In the genomic region with DNA sequence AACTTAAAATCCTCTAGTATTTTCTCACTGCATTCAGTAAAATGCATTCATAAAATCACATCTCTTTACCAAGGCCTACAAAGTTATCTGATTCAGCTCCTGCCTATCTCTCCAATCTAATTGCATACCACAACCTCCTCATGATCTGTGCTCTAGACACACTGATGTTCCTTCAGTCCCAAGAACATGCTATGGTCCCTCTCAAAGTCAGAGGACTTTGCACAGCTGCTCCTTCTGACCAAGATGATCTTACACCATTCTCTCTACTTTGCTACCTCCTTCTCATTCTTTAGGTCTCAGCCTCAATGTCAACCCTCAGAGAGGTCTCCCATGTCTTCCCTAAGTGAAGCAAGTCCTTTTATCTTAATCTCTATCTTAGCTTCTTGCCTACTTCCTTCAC, we compare ENCODE assay signal across 1 cellular context.
TF ChIP-seq lines count a peak whose summit lies in the region.

No MANE protein-coding gene starts in this region.

TF ChIP-seq in SK-N-SH, 30 proteins besides CTCF, POLR2A, EP300 and RAD21:
- TF ChIP-seq YY1 (IDR thresholded peaks at IDR 0.05; ENCODE audit: low read depth) (no peak), EZH2phosphoT487 (IDR thresholded peaks at IDR 0.05; ENCODE audit: borderline replicate concordance, low read depth) (no peak), FOSL2 (IDR thresholded peaks at IDR 0.05; ENCODE audit: borderline replicate concordance, low read depth) (no peak), FOXJ3 (CRISPR knock-in tag; IDR thresholded peaks at IDR 0.05) (no peak), NFIC (IDR thresholded peaks at IDR 0.05; ENCODE audit: borderline replicate concordance) (no peak), JUND (IDR thresholded peaks at IDR 0.05) (no peak), GATA2 (CRISPR knock-in tag; IDR thresholded peaks at IDR 0.05) (no peak), MEF2A (IDR thresholded peaks at IDR 0.05; ENCODE audit: borderline replicate concordance, low read depth) (no peak), RCOR1 (IDR thresholded peaks at IDR 0.05; ENCODE audit: low read length) (no peak), SMC3 (IDR thresholded peaks at IDR 0.05; ENCODE audit: low read depth, low read length) (no peak), TAF1 (IDR thresholded peaks at IDR 0.05; ENCODE audit: borderline replicate concordance, low read depth, low read length) (no peak), SIN3A (IDR thresholded peaks at IDR 0.05; ENCODE audit: borderline replicate concordance, low read depth, low read length) (no peak), CHD2 (IDR thresholded peaks at IDR 0.05; ENCODE audit: low read length, partially characterized antibody) (no peak), GABPA (IDR thresholded peaks at IDR 0.05; ENCODE audit: low read depth) (no peak)
- TF ChIP-seq, protein P1, sequence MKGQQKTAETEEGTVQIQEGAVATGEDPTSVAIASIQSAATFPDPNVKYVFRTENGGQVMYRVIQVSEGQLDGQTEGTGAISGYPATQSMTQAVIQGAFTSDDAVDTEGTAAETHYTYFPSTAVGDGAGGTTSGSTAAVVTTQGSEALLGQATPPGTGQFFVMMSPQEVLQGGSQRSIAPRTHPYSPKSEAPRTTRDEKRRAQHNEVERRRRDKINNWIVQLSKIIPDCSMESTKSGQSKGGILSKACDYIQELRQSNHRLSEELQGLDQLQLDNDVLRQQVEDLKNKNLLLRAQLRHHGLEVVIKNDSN (IDR thresholded peaks at IDR 0.05; ENCODE audit: borderline replicate concordance, low read depth) = no peak
- TF ChIP-seq, protein P2, sequence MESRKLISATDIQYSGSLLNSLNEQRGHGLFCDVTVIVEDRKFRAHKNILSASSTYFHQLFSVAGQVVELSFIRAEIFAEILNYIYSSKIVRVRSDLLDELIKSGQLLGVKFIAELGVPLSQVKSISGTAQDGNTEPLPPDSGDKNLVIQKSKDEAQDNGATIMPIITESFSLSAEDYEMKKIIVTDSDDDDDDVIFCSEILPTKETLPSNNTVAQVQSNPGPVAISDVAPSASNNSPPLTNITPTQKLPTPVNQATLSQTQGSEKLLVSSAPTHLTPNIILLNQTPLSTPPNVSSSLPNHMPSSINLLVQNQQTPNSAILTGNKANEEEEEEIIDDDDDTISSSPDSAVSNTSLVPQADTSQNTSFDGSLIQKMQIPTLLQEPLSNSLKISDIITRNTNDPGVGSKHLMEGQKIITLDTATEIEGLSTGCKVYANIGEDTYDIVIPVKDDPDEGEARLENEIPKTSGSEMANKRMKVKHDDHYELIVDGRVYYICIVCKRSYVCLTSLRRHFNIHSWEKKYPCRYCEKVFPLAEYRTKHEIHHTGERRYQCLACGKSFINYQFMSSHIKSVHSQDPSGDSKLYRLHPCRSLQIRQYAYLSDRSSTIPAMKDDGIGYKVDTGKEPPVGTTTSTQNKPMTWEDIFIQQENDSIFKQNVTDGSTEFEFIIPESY (IDR thresholded peaks at IDR 0.05; ENCODE audit: borderline replicate concordance, low read depth) = no peak
- TF ChIP-seq, protein P3, sequence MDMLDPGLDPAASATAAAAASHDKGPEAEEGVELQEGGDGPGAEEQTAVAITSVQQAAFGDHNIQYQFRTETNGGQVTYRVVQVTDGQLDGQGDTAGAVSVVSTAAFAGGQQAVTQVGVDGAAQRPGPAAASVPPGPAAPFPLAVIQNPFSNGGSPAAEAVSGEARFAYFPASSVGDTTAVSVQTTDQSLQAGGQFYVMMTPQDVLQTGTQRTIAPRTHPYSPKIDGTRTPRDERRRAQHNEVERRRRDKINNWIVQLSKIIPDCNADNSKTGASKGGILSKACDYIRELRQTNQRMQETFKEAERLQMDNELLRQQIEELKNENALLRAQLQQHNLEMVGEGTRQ (IDR thresholded peaks at IDR 0.05; ENCODE audit: borderline replicate concordance, low read depth, low read length) = no peak
- TF ChIP-seq, protein P4, sequence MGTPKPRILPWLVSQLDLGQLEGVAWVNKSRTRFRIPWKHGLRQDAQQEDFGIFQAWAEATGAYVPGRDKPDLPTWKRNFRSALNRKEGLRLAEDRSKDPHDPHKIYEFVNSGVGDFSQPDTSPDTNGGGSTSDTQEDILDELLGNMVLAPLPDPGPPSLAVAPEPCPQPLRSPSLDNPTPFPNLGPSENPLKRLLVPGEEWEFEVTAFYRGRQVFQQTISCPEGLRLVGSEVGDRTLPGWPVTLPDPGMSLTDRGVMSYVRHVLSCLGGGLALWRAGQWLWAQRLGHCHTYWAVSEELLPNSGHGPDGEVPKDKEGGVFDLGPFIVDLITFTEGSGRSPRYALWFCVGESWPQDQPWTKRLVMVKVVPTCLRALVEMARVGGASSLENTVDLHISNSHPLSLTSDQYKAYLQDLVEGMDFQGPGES (IDR thresholded peaks at IDR 0.05; ENCODE audit: low read depth, low read length) = no peak
